23 cellular contexts compared by ENCODE assay signal in the genomic region with DNA sequence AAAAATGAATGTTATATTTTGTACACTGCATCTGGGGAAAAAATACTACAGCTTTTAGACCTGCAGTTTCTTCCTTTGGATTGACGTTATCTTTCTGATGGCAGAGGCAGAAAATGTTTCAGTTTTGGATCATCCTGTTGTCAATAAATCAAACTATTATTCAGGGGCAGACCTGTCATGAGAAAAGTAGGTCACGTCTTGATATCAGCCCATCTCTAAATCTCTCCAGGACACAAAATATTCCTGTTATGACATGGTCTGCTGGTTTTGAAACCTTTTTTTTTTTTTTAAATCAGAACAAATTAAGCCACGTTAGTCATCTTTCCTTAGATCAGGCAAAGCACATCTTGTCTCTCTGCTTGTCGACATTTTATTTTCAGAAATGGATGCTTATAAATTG. TPM values are rescaled to one million over a fixed set of nuclear protein-coding genes. Genes with fewer than 3 reads are reported as not detected.
DNase-seq lines count a peak whose midpoint lies in the region; ATAC-seq and TF ChIP-seq lines count a peak whose summit lies in the region.
"Had no signal": no experiment of that assay in that cellular context is flagged by ENCODE, and none has a peak within 500 bp of the region (broad histone marks: within the 10 kb centered on the region; RNA-seq: fewer than 3 reads in every experiment).

No MANE protein-coding gene starts in this region.

- no peak for DNase-seq in activated gamma-delta T cell treated with Interleukin-2 at 50 U/mL for 16 hours
- DNase-seq in stimulated activated naive CD8-positive, alpha-beta T cell treated with anti-CD3 and anti-CD28 coated beads, Interleukin-15, amount 100 ng/mL, for 72 hours, result no peak
- no peak for DNase-seq in spleen
- no peak for DNase-seq in amygdala (lab: John Stamatoyannopoulos, UW)
- DNase-seq: ACHN; BE2C; C1 segment of cervical spinal cord; CD4-positive, CD25-positive, alpha-beta regulatory T cell; CD8-positive, alpha-beta memory T cell; COR-L47; DMS 273 treated with DMSO at 0.1 percent for 48 hours; DMS53; DND-41; EL; GOT3; H7; HFFc6; IMR-90 had no signal

- TF ChIP-seq POLR2A in spleen (IDR thresholded peaks at IDR 0.05), result no peak

- H3K79me2 ChIP-seq in parathyroid adenoma, result no peaks in the 10 kb centered on the region

- no peak overlapping the region for H2AFZ ChIP-seq in parathyroid adenoma

- 70 to 87% (median 77%) methylated on average over 4 of the region's 4 CpGs for WGBS in spleen, 5 donors

- H3K27me3 Mint-ChIP-seq in stimulated activated naive CD8-positive, alpha-beta T cell treated with anti-CD3 and anti-CD28 coated beads, Interleukin-15, amount 100 ng/mL, for 72 hours, result peaks cover 49% of the 10 kb centered on the region

- H3K4me1 ChIP-seq in endocrine pancreas (ENCODE audit: control insufficient read depth, insufficient read depth, low read length) (no peaks in the 10 kb centered on the region), parathyroid adenoma (peaks cover 5% of the 10 kb centered on the region), spleen (no peaks in the 10 kb centered on the region)
- H3K4me1 ChIP-seq: BE2C had no signal

- H3K9me3 Mint-ChIP-seq in stimulated activated naive CD8-positive, alpha-beta T cell treated with anti-CD3 and anti-CD28 coated beads, Interleukin-15, amount 100 ng/mL, for 72 hours, result no peaks in the 10 kb centered on the region
- H3K9me3 Mint-ChIP-seq: HFFc6 had no signal

- intact Hi-C loops in spleen (cut with DNase I; ENCODE audit: low total_unique reads), result no loop called here

- H3K4me1 Mint-ChIP-seq in stimulated activated naive CD8-positive, alpha-beta T cell treated with anti-CD3 and anti-CD28 coated beads, Interleukin-15, amount 100 ng/mL, for 72 hours, result no peaks in the 10 kb centered on the region
- H3K4me1 Mint-ChIP-seq: CD4-positive, CD25-positive, alpha-beta regulatory T cell had no signal

- no peak overlapping the region for H3K27ac Mint-ChIP-seq in stimulated activated naive CD8-positive, alpha-beta T cell treated with anti-CD3 and anti-CD28 coated beads, Interleukin-15, amount 100 ng/mL, for 72 hours
- H3K27ac Mint-ChIP-seq: CD4-positive, CD25-positive, alpha-beta regulatory T cell; CD8-positive, alpha-beta memory T cell; HFFc6 had no signal

- no peaks in the 10 kb centered on the region for H3K9me3 ChIP-seq in endocrine pancreas (ENCODE audit: control insufficient read depth, low read length)
- no peaks in the 10 kb centered on the region for H3K9me3 ChIP-seq in parathyroid adenoma (ENCODE audit: control insufficient read depth, low read length)
- peaks cover 0 to 6% (median 0%) of the 10 kb centered on the region in 8 donors for H3K9me3 ChIP-seq in spleen
- H3K9me3 ChIP-seq: BE2C had no signal

- no peak overlapping the region for H3K27ac ChIP-seq in parathyroid adenoma
- H3K27ac ChIP-seq in spleen, result no peak overlapping the region

- H3K27me3 ChIP-seq in endocrine pancreas (ENCODE audit: control insufficient read depth, insufficient read depth, low read length) (no peaks in the 10 kb centered on the region), parathyroid adenoma (ENCODE audit: control insufficient read depth, insufficient read depth, low read length) (no peaks in the 10 kb centered on the region), spleen (replicated peaks in 1 of 7) (peaks cover 0 to 71% (median 5%) of the 10 kb centered on the region in 7 donors)
- H3K27me3 ChIP-seq: BE2C had no signal

- ATAC-seq in SK-N-SH treated with all-trans-retinoic acid at 6 μM for 48 hours, result no peak
- ATAC-seq in stimulated activated naive CD8-positive, alpha-beta T cell treated with anti-CD3 and anti-CD28 coated beads, Interleukin-15, amount 100 ng/mL, for 72 hours, result no peak
- ATAC-seq: HCT116 had no signal

- no peaks in the 10 kb centered on the region for H3K36me3 ChIP-seq in endocrine pancreas (ENCODE audit: control insufficient read depth, insufficient read depth, low read length)
- H3K36me3 ChIP-seq in parathyroid adenoma (ENCODE audit: control insufficient read depth, insufficient read depth, low read length), result no peaks in the 10 kb centered on the region
- H3K36me3 ChIP-seq in spleen, result no peaks in the 10 kb centered on the region
- H3K36me3 ChIP-seq: BE2C had no signal

- H3K4me3 ChIP-seq in endocrine pancreas (ENCODE audit: control insufficient read depth, insufficient read depth, low read length) (peak overlapping the region; percentile 42), parathyroid adenoma (ENCODE audit: low read depth, low read length) (no peak overlapping the region), spleen (no peak overlapping the region)

- H3K4me3 Mint-ChIP-seq in stimulated activated naive CD8-positive, alpha-beta T cell treated with anti-CD3 and anti-CD28 coated beads, Interleukin-15, amount 100 ng/mL, for 72 hours, result no peak overlapping the region
- H3K4me3 Mint-ChIP-seq: CD4-positive, CD25-positive, alpha-beta regulatory T cell; CD8-positive, alpha-beta memory T cell; HFFc6 had no signal

- TF ChIP-seq CTCF in parathyroid adenoma (IDR thresholded peaks at IDR 0.05), result no peak
- no peak for TF ChIP-seq CTCF in spleen (IDR thresholded peaks at IDR 0.05 in 8 of 11, conservative IDR thresholded peaks at IDR 0.05 in 3 of 11)

- H3K9ac ChIP-seq in endocrine pancreas (ENCODE audit: control insufficient read depth, insufficient read depth, low read length), result no peak overlapping the region
- H3K9ac ChIP-seq in parathyroid adenoma, result no peak overlapping the region

- peak overlapping the region; percentile 18 for H3K4me2 ChIP-seq in parathyroid adenoma (ENCODE audit: low read length)

TF ChIP-seq in SK-N-SH treated with all-trans-retinoic acid at 6 μM for 48 hours, 23 proteins besides CTCF, POLR2A, EP300 and RAD21:
- TF ChIP-seq, protein P1, sequence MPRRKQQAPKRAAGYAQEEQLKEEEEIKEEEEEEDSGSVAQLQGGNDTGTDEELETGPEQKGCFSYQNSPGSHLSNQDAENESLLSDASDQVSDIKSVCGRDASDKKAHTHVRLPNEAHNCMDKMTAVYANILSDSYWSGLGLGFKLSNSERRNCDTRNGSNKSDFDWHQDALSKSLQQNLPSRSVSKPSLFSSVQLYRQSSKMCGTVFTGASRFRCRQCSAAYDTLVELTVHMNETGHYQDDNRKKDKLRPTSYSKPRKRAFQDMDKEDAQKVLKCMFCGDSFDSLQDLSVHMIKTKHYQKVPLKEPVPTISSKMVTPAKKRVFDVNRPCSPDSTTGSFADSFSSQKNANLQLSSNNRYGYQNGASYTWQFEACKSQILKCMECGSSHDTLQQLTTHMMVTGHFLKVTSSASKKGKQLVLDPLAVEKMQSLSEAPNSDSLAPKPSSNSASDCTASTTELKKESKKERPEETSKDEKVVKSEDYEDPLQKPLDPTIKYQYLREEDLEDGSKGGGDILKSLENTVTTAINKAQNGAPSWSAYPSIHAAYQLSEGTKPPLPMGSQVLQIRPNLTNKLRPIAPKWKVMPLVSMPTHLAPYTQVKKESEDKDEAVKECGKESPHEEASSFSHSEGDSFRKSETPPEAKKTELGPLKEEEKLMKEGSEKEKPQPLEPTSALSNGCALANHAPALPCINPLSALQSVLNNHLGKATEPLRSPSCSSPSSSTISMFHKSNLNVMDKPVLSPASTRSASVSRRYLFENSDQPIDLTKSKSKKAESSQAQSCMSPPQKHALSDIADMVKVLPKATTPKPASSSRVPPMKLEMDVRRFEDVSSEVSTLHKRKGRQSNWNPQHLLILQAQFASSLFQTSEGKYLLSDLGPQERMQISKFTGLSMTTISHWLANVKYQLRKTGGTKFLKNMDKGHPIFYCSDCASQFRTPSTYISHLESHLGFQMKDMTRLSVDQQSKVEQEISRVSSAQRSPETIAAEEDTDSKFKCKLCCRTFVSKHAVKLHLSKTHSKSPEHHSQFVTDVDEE (CRISPR knock-in tag; IDR thresholded peaks at IDR 0.05), result peak; percentile 81; the same call in 1 of the 2 replicates
- peak; percentile 70 for TF ChIP-seq ISL1 (CRISPR knock-in tag; IDR thresholded peaks at IDR 0.05)
- no peak for TF ChIP-seq TCF4 (CRISPR knock-in tag; IDR thresholded peaks at IDR 0.05; ENCODE audit: borderline replicate concordance)
- TF ChIP-seq ZNF70 (CRISPR knock-in tag; IDR thresholded peaks at IDR 0.05), result no peak

RNA-seq across cellular contexts. Expression of a gene that starts 24.0 kb away (rescaled TPM):
- not detected for total RNA-seq in spleen
- under 1 TPM in 1 of 3 donors, not detected in 2; 0.03 TPM for polyA plus RNA-seq in spleen
- total RNA-seq: CD4-positive, CD25-positive, alpha-beta regulatory T cell; CD8-positive, alpha-beta memory T cell; G401; HFFc6; IMR-90 had no signal
- polyA plus RNA-seq: CD4-positive, CD25-positive, alpha-beta regulatory T cell; CD8-positive, alpha-beta memory T cell had no signal
